ENCODE assay signal across 1 cellular context in the genomic region with DNA sequence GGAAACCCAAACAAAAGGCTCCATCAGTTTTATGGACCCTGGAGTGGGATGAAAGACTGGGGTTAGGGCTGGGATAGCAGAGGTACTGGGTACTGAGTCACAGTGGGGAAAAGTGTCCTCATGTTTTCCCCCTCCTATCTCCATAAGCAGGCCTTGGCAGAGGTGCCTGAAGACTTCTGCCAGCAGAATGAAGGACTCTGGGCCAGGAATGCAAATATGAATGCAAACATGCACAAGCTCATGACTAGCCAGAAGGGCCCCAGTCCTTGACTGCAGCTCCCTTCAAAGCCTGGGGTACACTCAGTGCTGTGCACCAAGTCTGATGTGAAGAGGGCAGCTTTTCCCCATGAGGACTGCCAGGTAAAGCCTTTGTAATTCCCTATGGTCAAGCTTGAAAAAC.
TF ChIP-seq lines count a peak whose summit lies in the region.

No MANE protein-coding gene starts in this region.

TF ChIP-seq in GM23338, 12 proteins besides CTCF, POLR2A, EP300 and RAD21 (continued from another document):
- TF ChIP-seq REST (IDR thresholded peaks at IDR 0.05; ENCODE audit: unreplicated experiment): no peak
- TF ChIP-seq ZNF462 (CRISPR knock-in tag; IDR thresholded peaks at IDR 0.05): no peak
- TF ChIP-seq ZNF114 (CRISPR knock-in tag; IDR thresholded peaks at IDR 0.05): no peak
- TF ChIP-seq ZNF331 (CRISPR knock-in tag; IDR thresholded peaks at IDR 0.05; ENCODE audit: low read depth): no peak
- no peak for TF ChIP-seq NANOG (IDR thresholded peaks at IDR 0.05; ENCODE audit: borderline replicate concordance)
- no peak for TF ChIP-seq CREB1 (CRISPR knock-in tag; IDR thresholded peaks at IDR 0.05; ENCODE audit: low read depth)
